ENCODE assay signal across 21 cellular contexts in the genomic region with DNA sequence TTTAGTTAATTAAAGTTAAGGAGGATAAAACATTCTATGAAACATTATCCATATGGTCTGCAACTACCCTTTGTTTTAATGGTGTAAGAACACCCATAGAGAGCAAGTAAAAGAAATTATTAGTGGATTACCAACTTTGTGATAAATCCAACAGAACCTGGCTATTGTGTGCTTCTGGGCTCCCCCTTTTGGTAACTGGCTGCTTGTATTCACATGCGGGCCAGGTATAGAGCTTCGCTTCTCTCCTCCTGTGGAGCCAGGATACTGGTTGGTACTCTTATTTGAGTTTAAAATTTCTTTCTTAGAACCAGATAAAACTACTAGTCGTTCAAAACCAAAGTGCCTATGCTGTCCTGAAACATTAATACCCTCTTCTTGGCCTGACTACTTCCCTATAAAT.
"Had no signal": no experiment of that assay in that cellular context is flagged by ENCODE, and none has a peak within 500 bp of the region (broad histone marks: within the 10 kb centered on the region; RNA-seq: fewer than 3 reads in every experiment).

No MANE protein-coding gene starts in this region.

- H3K4me3 ChIP-seq: left ventricle myocardium inferior, smooth muscle cell, suprapubic skin had no signal

- H3K4me3 Mint-ChIP-seq: activated B cell treated with CpG ODN at 0.5 μM for 24 hours; activated naive CD8-positive, alpha-beta T cell treated with anti-CD3 and anti-CD28 coated beads for 36 hours; brain; central memory CD8-positive, alpha-beta T cell; dendritic cell treated with granulocyte-macrophage colony-stimulating factor and Interleukin-4, amounts not matched to agents 40 ng/mL and 50 ng/mL, for 4 days; naive thymus-derived CD8-positive, alpha-beta T cell; stimulated activated naive CD8-positive, alpha-beta T cell treated with anti-CD3 and anti-CD28 coated beads, Interleukin-15, Interleukin-2, amounts not matched to agents 100 ng/mL and 50 ng/mL, for 24 hours; T-helper 17 cell had no signal

- H3K27me3 Mint-ChIP-seq: activated B cell treated with CpG ODN at 0.5 μM for 24 hours; activated naive CD8-positive, alpha-beta T cell treated with anti-CD3 and anti-CD28 coated beads for 36 hours; brain; central memory CD8-positive, alpha-beta T cell; dendritic cell treated with granulocyte-macrophage colony-stimulating factor and Interleukin-4, amounts not matched to agents 40 ng/mL and 50 ng/mL, for 4 days; stimulated activated naive CD8-positive, alpha-beta T cell treated with anti-CD3 and anti-CD28 coated beads, Interleukin-15, Interleukin-2, amounts not matched to agents 100 ng/mL and 50 ng/mL, for 24 hours; T-helper 17 cell had no signal

- H3K4me1 ChIP-seq: suprapubic skin had no signal

- DNase-seq: activated B cell treated with CpG ODN at 0.5 μM for 24 hours; activated CD4-positive, alpha-beta T cell treated with anti-CD3 and anti-CD28 coated beads for 48 hours; activated CD8-positive, alpha-beta memory T cell treated with anti-CD3 and anti-CD28 coated beads for 24 hours; activated naive CD8-positive, alpha-beta T cell treated with anti-CD3 and anti-CD28 coated beads for 36 hours; amygdala; erythroblast; kidney; left ventricle myocardium inferior; naive thymus-derived CD8-positive, alpha-beta T cell; posterior cingulate gyrus; right cardiac atrium; T-helper 17 cell; trophoblast cell had no signal

- H3K27ac Mint-ChIP-seq: activated B cell treated with CpG ODN at 0.5 μM for 24 hours; activated naive CD8-positive, alpha-beta T cell treated with anti-CD3 and anti-CD28 coated beads for 36 hours; brain; dendritic cell treated with granulocyte-macrophage colony-stimulating factor and Interleukin-4, amounts not matched to agents 40 ng/mL and 50 ng/mL, for 4 days; stimulated activated naive CD8-positive, alpha-beta T cell treated with anti-CD3 and anti-CD28 coated beads, Interleukin-15, Interleukin-2, amounts not matched to agents 100 ng/mL and 50 ng/mL, for 24 hours; T-helper 17 cell had no signal

- H3K36me3 Mint-ChIP-seq: activated naive CD8-positive, alpha-beta T cell treated with anti-CD3 and anti-CD28 coated beads for 36 hours; brain; naive thymus-derived CD8-positive, alpha-beta T cell had no signal

- FAIRE-seq: kidney, TTC549 had no signal

- H3K9me3 Mint-ChIP-seq: activated B cell treated with CpG ODN at 0.5 μM for 24 hours; activated naive CD8-positive, alpha-beta T cell treated with anti-CD3 and anti-CD28 coated beads for 36 hours; brain; stimulated activated naive CD8-positive, alpha-beta T cell treated with anti-CD3 and anti-CD28 coated beads, Interleukin-15, Interleukin-2, amounts not matched to agents 100 ng/mL and 50 ng/mL, for 24 hours had no signal

- H3K9me3 ChIP-seq: left ventricle myocardium inferior, neutrophil, suprapubic skin had no signal

- H3K36me3 ChIP-seq: left ventricle myocardium inferior, neutrophil, suprapubic skin had no signal

- H3K27me3 ChIP-seq: neutrophil, suprapubic skin had no signal

- H3K4me1 Mint-ChIP-seq: activated B cell treated with CpG ODN at 0.5 μM for 24 hours; activated naive CD8-positive, alpha-beta T cell treated with anti-CD3 and anti-CD28 coated beads for 36 hours; brain; central memory CD8-positive, alpha-beta T cell; naive thymus-derived CD8-positive, alpha-beta T cell; T-helper 17 cell had no signal

- ATAC-seq: naive thymus-derived CD8-positive, alpha-beta T cell; right cardiac atrium; T-helper 17 cell had no signal
